In the genomic region with DNA sequence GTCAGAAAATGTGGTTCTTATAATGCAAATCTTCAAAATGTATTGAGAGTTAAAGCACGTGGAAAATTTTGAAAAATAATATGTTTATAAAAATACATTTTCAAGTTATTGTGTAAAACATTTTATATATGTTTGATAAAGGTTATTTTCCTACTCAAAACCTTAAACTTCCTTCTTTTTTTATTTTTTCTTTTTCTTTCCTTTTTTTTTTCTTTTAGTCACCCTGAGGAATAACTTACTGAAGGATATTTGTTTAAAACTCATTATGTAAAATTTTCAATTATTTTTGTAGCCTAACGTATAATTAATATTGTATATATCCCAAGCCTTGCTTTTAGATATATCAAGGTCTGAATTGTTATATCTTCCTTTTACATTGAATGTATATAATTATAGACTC, we compare ENCODE assay signal across 27 cellular contexts.
"Had no signal": no experiment of that assay in that cellular context is flagged by ENCODE, and none has a peak within 500 bp of the region (broad histone marks: within the 10 kb centered on the region; RNA-seq: fewer than 3 reads in every experiment).

No MANE protein-coding gene starts in this region.

- H3K9me3 ChIP-seq: ascending aorta, SJSA1, SK-N-SH had no signal

- H3K4me3 ChIP-seq: ascending aorta, cardiac muscle cell, SJSA1 had no signal

- H3K9ac ChIP-seq: SK-N-SH had no signal

- DNase-seq: activated CD4-positive, alpha-beta T cell treated with anti-CD3 and anti-CD28 coated beads for 36 hours; activated CD4-positive, alpha-beta T cell treated with anti-CD3 and anti-CD28 coated beads, Interleukin-2, amount 10 ng/mL, durations not matched to agents 7 days and 5 days; activated CD4-positive, alpha-beta T cell treated with anti-CD3 and anti-CD28 coated beads, Interleukin-2, amount 50 U/mL, for 48 hours; activated CD8-positive, alpha-beta T cell treated with anti-CD3 and anti-CD28 coated beads, Interleukin-2, amount 10 ng/mL, durations not matched to agents 7 days and 5 days; activated gamma-delta T cell; activated naive CD4-positive, alpha-beta T cell treated with Interleukin-2 at 50 U/mL for 16 hours; activated naive CD8-positive, alpha-beta T cell treated with anti-CD3 and anti-CD28 coated beads, Interleukin-2, amount 10 ng/mL, durations not matched to agents 7 days and 5 days; activated T-cell treated with anti-CD3 and anti-CD28 coated beads, Interleukin-2, amount 50 U/mL, for 24 hours; amygdala; Karpas-422; NCI-H1048; NCI-H1105 treated with DMSO at 0.1 percent for 48 hours; NCI-H1436; NCI-H1694; NCI-H1930; NCI-H2081 treated with DMSO at 0.1 percent for 48 hours; NCI-H345; NCI-H524 treated with DMSO at 0.1 percent for 48 hours; RPMI8226; SHP77 treated with DMSO at 0.1 percent for 48 hours; SK-N-SH had no signal

- H3K4me1 ChIP-seq: ascending aorta, SJSA1 had no signal

- H3K27me3 ChIP-seq: ascending aorta, cardiac muscle cell, SJSA1 had no signal

- H3K36me3 ChIP-seq: ascending aorta, cardiac muscle cell, SJSA1 had no signal

- ATAC-seq: activated CD4-positive, alpha-beta T cell treated with anti-CD3 and anti-CD28 coated beads for 36 hours; activated CD4-positive, CD25-positive, alpha-beta regulatory T cell treated with anti-CD3 and anti-CD28 coated beads, Interleukin-2, amount 50 U/mL, for 24 hours; activated CD8-positive, alpha-beta T cell treated with anti-CD3 and anti-CD28 coated beads, Interleukin-2, amount 10 ng/mL, durations not matched to agents 7 days and 5 days; Panc1; WTC11 had no signal

- H3K27ac ChIP-seq: ascending aorta, cardiac muscle cell, SJSA1 had no signal

- H3K4me2 ChIP-seq: SK-N-SH had no signal
